9 cellular contexts compared by ENCODE assay signal in the genomic region with DNA sequence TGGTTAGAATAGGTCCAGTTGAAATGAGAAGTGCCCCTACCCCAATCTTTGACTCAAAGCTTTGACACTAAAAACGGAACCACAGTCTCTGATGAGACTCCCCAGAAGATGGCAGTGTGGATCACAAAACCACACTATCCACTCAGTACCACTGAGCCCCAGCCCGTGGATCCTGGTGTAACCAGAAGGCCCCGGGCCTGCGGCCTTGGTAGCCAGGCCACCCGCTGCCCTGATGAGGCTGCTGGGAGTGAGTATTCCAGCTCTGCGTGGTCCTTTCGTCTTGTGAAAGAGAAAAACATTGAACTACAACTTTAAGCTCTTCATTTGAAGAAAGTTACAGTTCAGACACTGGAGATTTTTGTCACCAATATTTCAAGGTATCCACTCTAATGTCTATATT. TPM values are rescaled to one million over a fixed set of nuclear protein-coding genes. Genes with fewer than 3 reads are reported as not detected.
A peak's percentile ranks its signal among the peaks of the same experiment; 100 is the strongest.
DNase-seq lines count a peak whose midpoint lies in the region; ATAC-seq, FAIRE-seq and TF ChIP-seq lines count a peak whose summit lies in the region.
"Had no signal": no experiment of that assay in that cellular context is flagged by ENCODE, and none has a peak within 500 bp of the region (broad histone marks: within the 10 kb centered on the region; RNA-seq: fewer than 3 reads in every experiment).

No MANE protein-coding gene starts in this region.

- H3K9me3 Mint-ChIP-seq in memory B cell: no peaks in the 10 kb centered on the region

- TF ChIP-seq POLR2A in H1 (IDR thresholded peaks at IDR 0.05; ENCODE audit: control extremely low read depth in 1 of 2, low read depth in 2 of 2, low read length in 2 of 2): no peak

- no peak overlapping the region for H3K4me2 ChIP-seq in H1 (ENCODE audit: insufficient read depth in 1 of 2, low read depth in 2 of 2, low read length in 2 of 2)

- TF ChIP-seq RAD21 in H1 (IDR thresholded peaks at IDR 0.05 in 1 of 2, conservative IDR thresholded peaks at IDR 0.05 in 1 of 2; ENCODE audit: low read depth in 2 of 2, low read length in 2 of 2): peak; percentile 82 to 88

- no peaks in the 10 kb centered on the region for H3K79me1 ChIP-seq in H1 (ENCODE audit: low read depth, low read length)

- TF ChIP-seq EP300 in H1 (IDR thresholded peaks at IDR 0.05; ENCODE audit: borderline replicate concordance in 1 of 2, low read depth in 2 of 2, low read length in 2 of 2): no peak

- 53% methylated on average over 7 of the region's 7 CpGs; no CpG with 5 or more reads in 1 of the 2 experiments for WGBS in H1 (ENCODE audit: extremely low coverage in 1 of 2, insufficient coverage in 1 of 2, insufficient read length in 1 of 2, insufficient replicate concordance in 2 of 2, low coverage in 1 of 2, low lambda C conversion rate in 2 of 2, missing lambda C conversion rate in 1 of 2), 2 experiments

- no peak overlapping the region for H3K4me3 Mint-ChIP-seq in memory B cell

- H3K56ac ChIP-seq in H1 (replicated peaks; ENCODE audit: insufficient read length, low read depth, low read length): no peak overlapping the region

- no peaks in the 10 kb centered on the region for H3K36me3 ChIP-seq in H1 (ENCODE audit: control insufficient read depth in 2 of 4, insufficient read depth in 4 of 4, low read length in 3 of 4)

- H3K79me2 ChIP-seq in H1 (ENCODE audit: control insufficient read depth in 1 of 2, insufficient read depth in 2 of 2, low read length in 2 of 2): no peaks in the 10 kb centered on the region

- H3K27me3 Mint-ChIP-seq in memory B cell: peaks cover 2% of the 10 kb centered on the region

- no peak overlapping the region for H3K27ac Mint-ChIP-seq in memory B cell

- H4K20me1 ChIP-seq in H1 (replicated peaks in 1 of 2; ENCODE audit: control insufficient read depth in 1 of 2, insufficient read depth in 2 of 2, low read length in 2 of 2): no peaks in the 10 kb centered on the region

- no peak overlapping the region for H2BK120ac ChIP-seq in H1 (replicated peaks; ENCODE audit: low read depth, low read length)

- no peaks in the 10 kb centered on the region; a peak in 1 of 7 replicates for H3K27me3 ChIP-seq in H1 (replicated peaks in 1 of 4; ENCODE audit: control insufficient read depth in 3 of 4, extremely low read depth in 1 of 4, insufficient read depth in 3 of 4, low read length in 3 of 4)

- no peak overlapping the region for H2BK20ac ChIP-seq in H1 (ENCODE audit: low read length)

- H2AFZ ChIP-seq in H1 (ENCODE audit: low read length): no peak overlapping the region

- POLR2A ChIA-PET in H1 (lab: Charles Lee; ENCODE audit: partially characterized antibody): interaction anchor here (0.9 kb wide), 1 partner anchor 12 kb away, joined by 3 read pairs; no protein-coding TSS in a partner anchor

- H3K4ac ChIP-seq in H1 (replicated peaks; ENCODE audit: insufficient read length, low read depth, low read length): no peak overlapping the region

- no peak overlapping the region for H4K5ac ChIP-seq in H1 (ENCODE audit: insufficient read length, low read depth, low read length)

- H2AK5ac ChIP-seq in H1 (ENCODE audit: low read depth, low read length): no peak overlapping the region

- H2BK5ac ChIP-seq in H1 (ENCODE audit: low read depth, low read length): no peak overlapping the region

- H2BK15ac ChIP-seq in H1 (ENCODE audit: low read length): no peak overlapping the region

- H3K4me1 Mint-ChIP-seq in memory B cell: no peaks in the 10 kb centered on the region

- no peak overlapping the region for H3K14ac ChIP-seq in H1 (ENCODE audit: insufficient read length)

- peak; percentile 25 to 74 (median 66) for TF ChIP-seq CTCF in H1 (IDR thresholded peaks at IDR 0.05; ENCODE audit: control extremely low read depth in 1 of 3, insufficient read depth in 1 of 3, low read depth in 1 of 3, low read length in 3 of 3)

- H3K4me1 ChIP-seq in H1 (replicated peaks in 1 of 4; ENCODE audit: control insufficient read depth in 3 of 4, insufficient read depth in 4 of 4, low read length in 3 of 4): no peaks in the 10 kb centered on the region; a peak in 1 of 7 replicates

- CTCF ChIA-PET in H1 (lab: Charles Lee; ENCODE audit: partially characterized antibody): interaction anchor here (0.6 to 3.7 kb wide), 60 partner anchors 9 to 839 kb away, joined by 3 to 28 read pairs (median 4); a partner anchor contains a TSS

- no peak for FAIRE-seq in H1 (lab: Jason Lieb, UNC)

- H3K23me2 ChIP-seq in H1 (ENCODE audit: low read depth, low read length): no peaks in the 10 kb centered on the region

- H2BK12ac ChIP-seq in H1 (ENCODE audit: low read depth, low read length): no peak overlapping the region

- no peak overlapping the region for H4K91ac ChIP-seq in H1 (replicated peaks; ENCODE audit: insufficient read length, low read length)

- H4K8ac ChIP-seq in H1 (ENCODE audit: extremely low read depth, insufficient read depth, low read length): no peak overlapping the region

- no peaks in the 10 kb centered on the region for H3K9me3 ChIP-seq in H1 (ENCODE audit: insufficient read depth in 2 of 2, low read depth in 1 of 2, low read length in 1 of 2)

- peak; percentile 69 for ATAC-seq in HG03095 (IDR thresholded peaks at IDR 0.05; ENCODE audit: unreplicated experiment)
- ATAC-seq in memory B cell (ENCODE audit: low read depth): peak; percentile 98
- ATAC-seq in GM18873 (IDR thresholded peaks at IDR 0.05; ENCODE audit: low FRiP score, unreplicated experiment): no peak

- no peak overlapping the region for H3K4me3 ChIP-seq in H1 (ENCODE audit: extremely low read depth in 1 of 4, insufficient read depth in 2 of 4, low read depth in 3 of 4, low read length in 4 of 4)

- DNase-seq in DMS153 (lab: John Stamatoyannopoulos, UW) (peak; percentile 35), NCI-H82 (lab: John Stamatoyannopoulos, UW) (peak; percentile 88), H1 (ENCODE audit: low read depth in 1 of 2, low spot score in 2 of 2) (peak; percentile 19 to 63), memory B cell (ENCODE audit: low spot score in 2 of 2) (peak; percentile 57 to 59)
- DNase-seq in activated CD8-positive, alpha-beta memory T cell treated with anti-CD3 and anti-CD28 coated beads for 24 hours: peak; percentile 76
- DNase-seq in stimulated activated CD8-positive, alpha-beta memory T cell treated with anti-CD3 and anti-CD28 coated beads, Interleukin-12 subunit alpha, Interleukin-12 subunit beta, amount 100 ng/mL, for 1 hour (ENCODE audit: low read depth): peak; percentile 22

- H3K36me3 Mint-ChIP-seq in memory B cell: no peaks in the 10 kb centered on the region

- H3K18ac ChIP-seq in H1 (ENCODE audit: extremely low read depth, low read length): no peak overlapping the region

- no peak overlapping the region for H3K23ac ChIP-seq in H1 (ENCODE audit: insufficient read length)

- H3K27ac ChIP-seq in H1 (ENCODE audit: low read depth, low read length): no peak overlapping the region

- H3K9ac ChIP-seq in H1 (replicated peaks in 1 of 4; ENCODE audit: extremely low read depth in 1 of 4, low read depth in 3 of 4, low read length in 3 of 4): no peak overlapping the region

TF ChIP-seq in H1, 55 proteins besides CTCF, POLR2A, EP300 and RAD21:
- TF ChIP-seq RBBP5 (IDR thresholded peaks at IDR 0.05; ENCODE audit: borderline replicate concordance, low read depth, low read length) (no peak), HDAC2 (IDR thresholded peaks at IDR 0.05; ENCODE audit: borderline replicate concordance in 1 of 2, low read depth in 2 of 2, low read length in 2 of 2) (peak in 1 of 2 experiments; percentile 31; a peak in 1 of 4 replicates), TBP (IDR thresholded peaks at IDR 0.05; ENCODE audit: low read depth, low read length) (peak; percentile 87), ZNF274 (IDR thresholded peaks at IDR 0.05; ENCODE audit: borderline replicate concordance, extremely low read depth, low read length) (no peak), EGR1 (IDR thresholded peaks at IDR 0.05; ENCODE audit: borderline replicate concordance, low read depth, low read length) (peak; percentile 40; the same call in 1 of the 2 replicates)
- TF ChIP-seq, protein P1, sequence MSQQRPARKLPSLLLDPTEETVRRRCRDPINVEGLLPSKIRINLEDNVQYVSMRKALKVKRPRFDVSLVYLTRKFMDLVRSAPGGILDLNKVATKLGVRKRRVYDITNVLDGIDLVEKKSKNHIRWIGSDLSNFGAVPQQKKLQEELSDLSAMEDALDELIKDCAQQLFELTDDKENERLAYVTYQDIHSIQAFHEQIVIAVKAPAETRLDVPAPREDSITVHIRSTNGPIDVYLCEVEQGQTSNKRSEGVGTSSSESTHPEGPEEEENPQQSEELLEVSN (IDR thresholded peaks at IDR 0.05): no peak

RNA-seq across cellular contexts. Expression of a gene that starts 42.2 kb away (rescaled TPM):
- total RNA-seq in H1 (2021; fragmentation: NEBNext Ultra II Directional; extraction: Animal tissue kit (Norgen Biotek cat#: 25700)): 1.0 and 2.2 TPM in 2 replicates
- polyA plus RNA-seq in H1 (2011; rRNA removed): 2.6 and 4.1 TPM in 2 replicates
- 3.3 TPM for polyA plus RNA-seq in H1 (2011; cell fraction: cytosol; rRNA removed)
- 2.7 TPM for polyA plus RNA-seq in H1 (2011; cell fraction: nucleus; rRNA removed)
- 3.2 to 5.2 TPM (median 3.6 TPM) in 4 replicates for polyA plus RNA-seq in H1 (2012, experiment 1 of 2)
- polyA plus RNA-seq in H1 (2012, experiment 2 of 2): 4.3 TPM
- 1.9 TPM for polyA plus RNA-seq in H1 (2013, experiment 1 of 2)
- 2.2 TPM for polyA plus RNA-seq in H1 (2013, experiment 2 of 2)
- 1.2 and 1.7 TPM in 2 replicates for polyA minus RNA-seq in H1 (2011; rRNA and poly(A)+ RNA removed)
- polyA minus RNA-seq in H1 (2011; cell fraction: cytosol; rRNA and poly(A)+ RNA removed): 1.3 TPM
- polyA minus RNA-seq in H1 (2011; cell fraction: nucleus; rRNA and poly(A)+ RNA removed): 1.1 TPM
- total RNA-seq: T-helper 2 cell treated with Interferon-gamma antibody and Interleukin-4, amounts not matched to agents 100 ng/mL and 5 ng/mL, for 36 hours had no signal

RNA-seq across cellular contexts. Expression of a gene that starts 45.0 kb away (rescaled TPM):
- total RNA-seq in H1 (2021; fragmentation: NEBNext Ultra II Directional; extraction: Animal tissue kit (Norgen Biotek cat#: 25700)): 14.3 TPM in 2 replicates
- polyA plus RNA-seq in H1 (2011; rRNA removed): 5.1 and 6.1 TPM in 2 replicates
- 8.3 TPM for polyA plus RNA-seq in H1 (2011; cell fraction: cytosol; rRNA removed)
- polyA plus RNA-seq in H1 (2011; cell fraction: nucleus; rRNA removed): 10.0 TPM
- polyA plus RNA-seq in H1 (2012, experiment 1 of 2): 4.8 to 7.5 TPM (median 6.1 TPM) in 4 replicates
- 1.3 TPM for polyA plus RNA-seq in H1 (2012, experiment 2 of 2)
- 3.9 TPM for polyA plus RNA-seq in H1 (2013, experiment 1 of 2)
- 3.3 TPM for polyA plus RNA-seq in H1 (2013, experiment 2 of 2)
- polyA minus RNA-seq in H1 (2011; rRNA and poly(A)+ RNA removed): 32.1 and 39.5 TPM in 2 replicates
- 9.0 TPM for polyA minus RNA-seq in H1 (2011; cell fraction: cytosol; rRNA and poly(A)+ RNA removed)
- 86.0 TPM for polyA minus RNA-seq in H1 (2011; cell fraction: nucleus; rRNA and poly(A)+ RNA removed)

Comparison
In these comparisons a context has a peak if more than half of its experiments do, and no peak if none do; other contexts are left out.
1. DNase-seq: peak in every context shown above with its lines; median percentile 88 in NCI-H82; 76 in activated CD8-positive, alpha-beta memory T cell treated with anti-CD3 and anti-CD28 coated beads for 24 hours; 58 in memory B cell; 41 in H1; 35 in DMS153; 22 in stimulated activated CD8-positive, alpha-beta memory T cell treated with anti-CD3 and anti-CD28 coated beads, Interleukin-12 subunit alpha, Interleukin-12 subunit beta, amount 100 ng/mL, for 1 hour.